In the genomic region with DNA sequence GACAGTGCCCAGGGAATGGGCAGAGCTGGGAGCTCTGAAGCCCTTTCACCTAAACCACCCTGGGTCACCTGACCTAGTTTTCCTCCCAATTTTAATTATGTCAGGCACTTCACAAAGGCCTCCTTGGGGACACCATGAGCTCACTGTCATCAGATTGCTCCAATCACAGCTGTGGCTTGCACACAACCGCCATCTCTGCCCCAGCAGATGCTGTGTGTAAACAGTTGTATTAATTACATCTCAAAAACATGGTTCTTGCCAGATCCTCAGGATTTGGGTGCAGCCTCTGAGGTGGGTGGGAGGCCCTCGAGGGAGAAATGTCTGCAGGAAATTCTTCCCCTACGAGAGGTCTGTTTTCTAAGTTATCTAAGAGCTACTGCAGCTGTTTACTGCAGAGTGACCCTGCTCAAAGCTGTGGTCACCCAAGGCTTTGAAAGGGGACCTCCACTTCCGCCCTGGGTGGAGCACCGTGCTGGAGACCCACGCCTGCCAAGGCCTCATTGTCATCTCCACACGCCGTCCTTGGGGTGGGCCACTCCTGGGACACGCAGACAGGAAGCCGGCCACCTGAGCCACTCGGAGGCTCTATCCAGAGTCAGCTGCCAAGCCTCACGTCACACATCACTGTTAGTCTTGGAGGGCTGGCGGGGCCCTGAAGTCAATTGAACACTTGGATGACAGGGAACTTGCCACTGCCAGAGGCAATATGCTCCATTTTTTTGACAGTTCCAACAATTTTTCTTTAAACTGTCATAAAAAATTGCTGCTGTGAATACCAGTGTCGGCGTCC, we compare ENCODE assay signal across 12 cellular contexts.
DNase-seq lines count a peak whose midpoint lies in the region; ATAC-seq, FAIRE-seq and TF ChIP-seq lines count a peak whose summit lies in the region.
"Had no signal": no experiment of that assay in that cellular context is flagged by ENCODE, and none has a peak within 500 bp of the region (broad histone marks: within the 10 kb centered on the region; RNA-seq: fewer than 3 reads in every experiment).

No MANE protein-coding gene starts in this region.

- H3K4me3 ChIP-seq in IMR-90 (ENCODE audit: insufficient read depth, low read depth, low read length): no peak overlapping the region
- H3K4me3 ChIP-seq in keratinocyte (ENCODE audit: control insufficient read depth in 2 of 3, extremely low read depth in 1 of 3, insufficient read depth in 2 of 3, low read depth in 1 of 3, low read length in 3 of 3): no peak overlapping the region
- no peak overlapping the region for H3K4me3 ChIP-seq in skin epidermis
- H3K4me3 ChIP-seq: HAP-1 had no signal

- peak overlapping the region; percentile 60 to 88 (median 71) for H3K27ac Mint-ChIP-seq in brain
- H3K27ac Mint-ChIP-seq: activated naive CD4-positive, alpha-beta T cell treated with anti-CD3 and anti-CD28 coated beads, Interleukin-2, amount 50 U/mL, for 24 hours; naive thymus-derived CD4-positive, alpha-beta T cell had no signal

- H3K79me1 ChIP-seq in IMR-90 (ENCODE audit: low read depth in 1 of 2, low read length in 2 of 2): peaks cover 57 to 92% of the 10 kb centered on the region in 2 experiments

- in situ Hi-C loops in IMR-90 (cut with MboI; ENCODE audit: low sequenced_read_pairs): no loop called here

- no peak overlapping the region for H2BK15ac ChIP-seq in IMR-90 (ENCODE audit: low read depth, low read length)

- peak; percentile 82 for FAIRE-seq in keratinocyte (lab: Jason Lieb, UNC)

- no peak for TF ChIP-seq POLR2A in IMR-90 (IDR thresholded peaks at IDR 0.05; ENCODE audit: low read depth, low read length)

- H3K27ac ChIP-seq in IMR-90 (ENCODE audit: insufficient read depth, low read length) (peak overlapping the region; percentile 60; the same call in 1 of the 2 replicates), keratinocyte (ENCODE audit: control insufficient read depth, insufficient read depth, low read length) (peak overlapping the region; percentile 65), skin epidermis (peak overlapping the region in 16 of 21 experiments; percentile 14 to 78 (median 59))

- no peak overlapping the region for H3K23ac ChIP-seq in IMR-90 (ENCODE audit: low read depth, low read length)

- H3K9me3 ChIP-seq in IMR-90 (ENCODE audit: control insufficient read depth, insufficient read depth, low read length) (no peaks in the 10 kb centered on the region), keratinocyte (ENCODE audit: control insufficient read depth, low read depth, low read length) (no peaks in the 10 kb centered on the region)
- H3K9me3 ChIP-seq: HAP-1 had no signal

- peak overlapping the region; percentile 12; the same call in 1 of the 2 replicates for H3K4me2 ChIP-seq in IMR-90 (ENCODE audit: low read depth, low read length)
- H3K4me2 ChIP-seq in keratinocyte (ENCODE audit: control insufficient read depth, extremely low read depth, insufficient read depth, low read depth, low read length): peak overlapping the region; percentile 67

- peak overlapping the region; percentile 44; the same call in 1 of the 2 replicates for H3K4ac ChIP-seq in IMR-90 (ENCODE audit: low read depth, low read length)

- H3K9me1 ChIP-seq in IMR-90 (ENCODE audit: insufficient read depth, low read length) (peaks cover 36% of the 10 kb centered on the region), keratinocyte (ENCODE audit: control insufficient read depth, extremely low read depth, insufficient read depth, low read length) (peaks cover 7% of the 10 kb centered on the region)

- intact Hi-C loops in IMR-90 (cut with micrococcal nuclease): no loop called here

- no peak overlapping the region for H4K5ac ChIP-seq in IMR-90 (ENCODE audit: low read depth, low read length)

- no TSS peak for BruUV-seq in IMR-90 (replicated peaks; lab: Mats Ljungman, UMichigan)

- H4K8ac ChIP-seq in IMR-90 (ENCODE audit: low read depth in 2 of 2, low read length in 2 of 2): peak overlapping the region in 1 of 2 experiments; percentile 26; a peak in 1 of 4 replicates

- H2AK9ac ChIP-seq in IMR-90 (replicated peaks; ENCODE audit: low read depth, low read length, poor library complexity): no peak overlapping the region

- H2BK5ac ChIP-seq in IMR-90 (ENCODE audit: low read depth, low read length, poor library complexity, severe bottlenecking): no peak overlapping the region

- DNase-seq in IMR-90 (peak; percentile 45), keratinocyte (ENCODE audit: low read depth, low spot score) (no peak), GM19240 (ENCODE audit: insufficient read length, low spot score) (no peak)
- no peak for DNase-seq in stimulated activated CD4-positive, alpha-beta T cell treated with anti-CD3 and anti-CD28 coated beads, Interleukin-2, amount 100 ng/mL, for 24 hours
- DNase-seq in stimulated activated naive CD4-positive, alpha-beta T cell (lab: John Stamatoyannopoulos, UW): no peak
- DNase-seq: erythroblast; naive thymus-derived CD4-positive, alpha-beta T cell had no signal

- H3K4me3 Mint-ChIP-seq in brain: peak overlapping the region in 2 of 5 experiments; percentile 15 to 46
- H3K4me3 Mint-ChIP-seq: activated naive CD4-positive, alpha-beta T cell treated with anti-CD3 and anti-CD28 coated beads, Interleukin-2, amount 50 U/mL, for 24 hours; naive thymus-derived CD4-positive, alpha-beta T cell had no signal

- POLR2A ChIA-PET in IMR-90 (lab: Charles Lee; ENCODE audit: unreplicated experiment): no interaction called here

- dilution Hi-C loops in IMR-90 (cut with HindIII; ENCODE audit: low sequenced_read_pairs, unreplicated experiment): no loop called here
- dilution Hi-C loops in keratinocyte (cut with MboI; ENCODE audit: extremely low pct_ligation_motif_present, low sequenced_read_pairs): no loop called here

- no peaks in the 10 kb centered on the region for H3K36me3 Mint-ChIP-seq in brain
- H3K36me3 Mint-ChIP-seq: activated naive CD4-positive, alpha-beta T cell treated with anti-CD3 and anti-CD28 coated beads, Interleukin-2, amount 50 U/mL, for 24 hours; naive thymus-derived CD4-positive, alpha-beta T cell had no signal

- no peak overlapping the region; the same call in 1 of the 2 replicates for H3K18ac ChIP-seq in IMR-90 (ENCODE audit: low read depth, low read length)

- no peak overlapping the region for H2BK20ac ChIP-seq in IMR-90 (ENCODE audit: low read depth, low read length)

- no peak for TF ChIP-seq RAD21 in IMR-90 (IDR thresholded peaks at IDR 0.05; ENCODE audit: low read length)

- H3K36me3 ChIP-seq in IMR-90 (ENCODE audit: control insufficient read depth, insufficient read depth, low read length) (peaks cover 2% of the 10 kb centered on the region; the same call in 1 of the 2 replicates), keratinocyte (ENCODE audit: control insufficient read depth in 2 of 2, extremely low read depth in 1 of 2, insufficient read depth in 2 of 2, low read length in 2 of 2) (peaks cover 3 to 32% of the 10 kb centered on the region in 2 experiments)
- H3K36me3 ChIP-seq: HAP-1 had no signal

- WGBS in IMR-90 (ENCODE audit: extremely low coverage in 2 of 2, insufficient read length in 1 of 2), 2 experiments: 26% methylated on average over 11 of the region's 15 CpGs; no CpG with 5 or more reads in 1 of the 2 experiments

- H3K79me2 ChIP-seq in keratinocyte (ENCODE audit: control insufficient read depth, insufficient read depth, low read length): peaks cover 96% of the 10 kb centered on the region

- H3K9ac ChIP-seq in IMR-90 (ENCODE audit: low read depth, low read length) (no peak overlapping the region), keratinocyte (ENCODE audit: control insufficient read depth, extremely low read depth, insufficient read depth, low read length) (peak overlapping the region; percentile 64)

- peaks cover 54% of the 10 kb centered on the region for H4K20me1 ChIP-seq in IMR-90 (ENCODE audit: insufficient read depth, low read length)
- H4K20me1 ChIP-seq in keratinocyte (ENCODE audit: control insufficient read depth, extremely low read depth, insufficient read depth, low read length): peaks cover 29% of the 10 kb centered on the region

- H3K4me1 ChIP-seq in IMR-90 (ENCODE audit: control insufficient read depth, insufficient read depth, low read length) (peaks cover 29% of the 10 kb centered on the region), keratinocyte (ENCODE audit: control insufficient read depth, extremely low read depth, insufficient read depth, low read length) (peaks cover 93% of the 10 kb centered on the region)
- H3K4me1 ChIP-seq: HAP-1 had no signal

- H3K27me3 ChIP-seq in IMR-90 (ENCODE audit: control insufficient read depth, insufficient read depth, low read length): no peaks in the 10 kb centered on the region
- H3K27me3 ChIP-seq in keratinocyte (ENCODE audit: control insufficient read depth, extremely low read depth, insufficient read depth, low read length): no peaks in the 10 kb centered on the region

- no peak overlapping the region for H3K14ac ChIP-seq in IMR-90 (replicated peaks; ENCODE audit: low read depth, low read length)

- no peak for TF ChIP-seq CTCF in IMR-90 (conservative IDR thresholded peaks at IDR 0.05; ENCODE audit: low read depth, low read length)
- no peak for TF ChIP-seq CTCF in brain (conservative IDR thresholded peaks at IDR 0.05)
- TF ChIP-seq CTCF in keratinocyte (optimal IDR thresholded peaks at IDR 0.05 in 1 of 3, IDR thresholded peaks at IDR 0.05 in 1 of 3, conservative IDR thresholded peaks at IDR 0.05 in 1 of 3; ENCODE audit: extremely low read depth in 1 of 3, insufficient read depth in 2 of 3, low read length in 3 of 3): no peak

- peak overlapping the region; percentile 33; the same call in 1 of the 2 replicates for H2AK5ac ChIP-seq in IMR-90 (ENCODE audit: low read depth, low read length)

- peaks cover 83% of the 10 kb centered on the region for H3K4me1 Mint-ChIP-seq in brain

- H3K9me3 Mint-ChIP-seq in brain: no peaks in the 10 kb centered on the region
- H3K9me3 Mint-ChIP-seq: activated naive CD4-positive, alpha-beta T cell treated with anti-CD3 and anti-CD28 coated beads, Interleukin-2, amount 50 U/mL, for 24 hours; naive thymus-derived CD4-positive, alpha-beta T cell had no signal

- peak overlapping the region; percentile 4; the same call in 1 of the 2 replicates for H2BK120ac ChIP-seq in IMR-90 (ENCODE audit: low read depth, low read length)

- H3K56ac ChIP-seq in IMR-90 (ENCODE audit: extremely low read depth, insufficient read depth, low read length): no peak overlapping the region

- peak overlapping the region; percentile 2 for H2AFZ ChIP-seq in IMR-90 (replicated peaks; ENCODE audit: low read length, poor library complexity)
- H2AFZ ChIP-seq in keratinocyte (ENCODE audit: control insufficient read depth, low read length): no peak overlapping the region

- H3K27me3 Mint-ChIP-seq in brain: peaks cover 8% of the 10 kb centered on the region

- CTCF ChIA-PET in IMR-90 (lab: Yijun Ruan, JAX): interaction anchor here (0.9 kb wide), 1 partner anchor 25 kb away, joined by 3 read pairs; no protein-coding TSS in a partner anchor

- ATAC-seq in IMR-90 (ENCODE audit: low read depth): peak; percentile 50
- ATAC-seq in HG03354 (IDR thresholded peaks at IDR 0.05; ENCODE audit: poor library complexity, severe bottlenecking, unreplicated experiment): no peak
- ATAC-seq: naive thymus-derived CD4-positive, alpha-beta T cell had no signal

- H4K91ac ChIP-seq in IMR-90 (ENCODE audit: insufficient read depth, low read depth, low read length): no peak overlapping the region

TF ChIP-seq in IMR-90, 13 proteins besides CTCF, POLR2A, EP300 and RAD21 (continues in another document):
- TF ChIP-seq MAFK (IDR thresholded peaks at IDR 0.05; ENCODE audit: low read depth, low read length) (no peak), RCOR1 (IDR thresholded peaks at IDR 0.05; ENCODE audit: insufficient replicate concordance, low read length) (no peak)
